8 cellular contexts compared by ENCODE assay signal in genomic region chr5:81301221-81302015, GRCh38. TPM values are rescaled to one million over a fixed set of nuclear protein-coding genes. Genes with fewer than 3 reads are reported as not detected.
A peak's percentile ranks its signal among the peaks of the same experiment; 100 is the strongest.
DNase-seq lines count a peak whose midpoint lies in the region; ATAC-seq, FAIRE-seq and TF ChIP-seq lines count a peak whose summit lies in the region.

TSS of gene ZCCHC9 (plus strand) at chr5:81301587. CDS start at chr5:81304758, 3,171 bp downstream.

- H3K4me3 ChIP-seq in WI38 (ENCODE audit: low read depth, low read length), result peak within 1 kb of the TSS; percentile 81
- H3K4me3 ChIP-seq in bronchial epithelial cell (ENCODE audit: low read depth, low read length), result peak within 1 kb of the TSS; percentile 59
- peak within 1 kb of the TSS; percentile 74 to 76 for H3K4me3 ChIP-seq in small intestine (ENCODE audit: low read depth in 1 of 2, low read length in 2 of 2)

- ATAC-seq in GM18873 (IDR thresholded peaks at IDR 0.05; ENCODE audit: low FRiP score, unreplicated experiment), result peak; percentile 94
- ATAC-seq in HG03139 (IDR thresholded peaks at IDR 0.05; ENCODE audit: unreplicated experiment), result peak; percentile 97

- DNase-seq in AG08396 (ENCODE audit: low spot score) (peak; percentile 90), NCI-H2227 treated with DMSO at 0.1 percent for 48 hours (lab: John Stamatoyannopoulos, UW) (peak; percentile 91), bronchial epithelial cell (ENCODE audit: low read depth) (peak; percentile 86), iPS-NIHi11 (ENCODE audit: low spot score) (peak; percentile 92), small intestine (peak; percentile 95)

- TF ChIP-seq CTCF in WI38 (IDR thresholded peaks at IDR 0.05; ENCODE audit: low read depth, low read length) (no peak), bronchial epithelial cell (IDR thresholded peaks at IDR 0.05; ENCODE audit: insufficient read depth, low read length, severe bottlenecking) (peak; percentile 41)

- H3K27me3 ChIP-seq in bronchial epithelial cell (ENCODE audit: control insufficient read depth, insufficient read depth, low read length) (no peaks in the 10 kb centered on the region), small intestine (ENCODE audit: control insufficient read depth in 2 of 2, insufficient read depth in 2 of 2, low read length in 2 of 2) (no peaks in the 10 kb centered on the region)

- peaks cover 7 to 9% of the 10 kb centered on the region in 2 donors for H3K4me1 ChIP-seq in small intestine (ENCODE audit: control insufficient read depth in 2 of 2, insufficient read depth in 1 of 2, low read depth in 1 of 2, low read length in 1 of 2)

- H3K9me3 ChIP-seq in small intestine (ENCODE audit: control insufficient read depth, low read depth), result no peaks in the 10 kb centered on the region

- H3K36me3 ChIP-seq in bronchial epithelial cell (ENCODE audit: control insufficient read depth, insufficient read depth, low read length) (no peaks in the 10 kb centered on the region), small intestine (ENCODE audit: control insufficient read depth in 2 of 2, insufficient read depth in 2 of 2, low read length in 2 of 2) (no peaks in the 10 kb centered on the region)

- 0 to 1% (median 0%) methylated on average over 49 to 54 of the region's 54 CpGs for WGBS in small intestine, 3 donors

- FAIRE-seq in bronchial epithelial cell (lab: Jason Lieb, UNC) (no peak), small intestine (lab: Jason Lieb, UNC) (no peak)

- H3K27ac ChIP-seq in small intestine (ENCODE audit: low read depth in 1 of 2, low read length in 1 of 2), result peak within 1 kb of the TSS; percentile 93 to 97

RNA-seq across cellular contexts. Expression of gene ZCCHC9, which starts in this region (rescaled TPM):
- 35.7 and 36.9 TPM in 2 replicates for total RNA-seq in bronchial epithelial cell
- 10 to 100 TPM; 24.4 to 35.1 (median 25.7) TPM for polyA plus RNA-seq in small intestine

Comparison
In these comparisons a context has a peak if more than half of its experiments do, and no peak if none do; other contexts are left out.
1. Peak in every context shown above with its lines: DNase-seq, ATAC-seq, H3K4me3 ChIP-seq and H3K27ac ChIP-seq.